In the genomic region with DNA sequence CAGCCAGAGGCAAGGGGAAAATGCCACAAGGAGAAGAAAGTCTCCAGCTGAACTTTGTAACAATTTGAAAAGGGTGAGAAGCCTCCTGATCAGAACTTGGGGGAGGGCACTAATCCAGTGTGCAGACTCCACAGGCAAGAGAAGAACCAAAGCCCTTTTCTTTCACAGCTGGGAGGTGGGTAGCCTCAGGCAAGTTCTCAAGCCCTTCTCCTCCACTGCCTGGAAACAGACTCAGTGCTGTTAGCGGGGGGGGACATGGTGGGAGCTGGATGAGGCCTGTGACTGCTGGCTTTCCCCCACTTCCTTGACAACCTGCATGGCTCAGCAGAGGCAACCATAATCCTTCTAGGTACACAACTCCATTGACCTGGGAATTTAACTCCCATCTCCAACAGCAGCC, we compare ENCODE assay signal across 28 cellular contexts.
"Had no signal": no experiment of that assay in that cellular context is flagged by ENCODE, and none has a peak within 500 bp of the region (broad histone marks: within the 10 kb centered on the region; RNA-seq: fewer than 3 reads in every experiment).

No MANE protein-coding gene starts in this region.

- ATAC-seq: activated naive CD4-positive, alpha-beta T cell treated with anti-CD3 and anti-CD28 coated beads, Interleukin-2, amount 50 U/mL, for 72 hours; activated naive CD8-positive, alpha-beta T cell treated with anti-CD3 and anti-CD28 coated beads, Interleukin-2, amount 50 U/mL, for 24 hours; activated T-cell treated with anti-CD3 and anti-CD28 coated beads, Interleukin-2, amount 50 U/mL, for 4 hours; activated T-cell treated with anti-CD3 and anti-CD28 coated beads, Interleukin-2, amount 50 U/mL, for 72 hours; activated T-helper 17 cell treated with anti-CD3 and anti-CD28 coated beads, Interleukin-2, amount 50 U/mL, for 72 hours; body of pancreas had no signal

- DNase-seq: activated effector memory CD4-positive, alpha-beta T cell treated with anti-CD3 and anti-CD28 coated beads, Interleukin-2, amount 50 U/mL, for 16 hours; activated effector memory CD4-positive, alpha-beta T cell treated with Interleukin-2 at 50 U/mL for 16 hours; activated gamma-delta T cell; activated gamma-delta T cell treated with Interleukin-2 at 50 U/mL for 16 hours; activated naive CD4-positive, alpha-beta T cell; activated naive CD4-positive, alpha-beta T cell treated with anti-CD3 and anti-CD28 coated beads for 36 hours; activated naive CD4-positive, alpha-beta T cell treated with anti-CD3 and anti-CD28 coated beads, Interleukin-2, amount 10 ng/mL, durations not matched to agents 7 days and 5 days; activated naive CD4-positive, alpha-beta T cell treated with anti-CD3 and anti-CD28 coated beads, Interleukin-2, amount 50 U/mL, for 16 hours; activated naive CD4-positive, alpha-beta T cell treated with Interleukin-2 at 50 U/mL for 16 hours; activated naive CD8-positive, alpha-beta T cell treated with anti-CD3 and anti-CD28 coated beads for 36 hours; activated naive CD8-positive, alpha-beta T cell treated with anti-CD3 and anti-CD28 coated beads, Interleukin-2, amount 10 ng/mL, durations not matched to agents 7 days and 5 days; activated naive CD8-positive, alpha-beta T cell treated with anti-CD3 and anti-CD28 coated beads, Interleukin-2, amount 50 U/mL, for 24 hours; activated T-cell treated with anti-CD3 and anti-CD28 coated beads, Interleukin-2, amount 50 U/mL, for 24 hours; activated T-cell treated with anti-CD3 and anti-CD28 coated beads, Interleukin-2, amount 50 U/mL, for 4 hours; activated T-cell treated with anti-CD3 and anti-CD28 coated beads, Interleukin-2, amount 50 U/mL, for 48 hours; activated T-cell treated with anti-CD3 and anti-CD28 coated beads, Interleukin-2, amount 50 U/mL, for 72 hours; adrenal gland; amniotic stem cell; amygdala; anterior cingulate cortex; aorta; body of pancreas; brain microvascular endothelial cell; caudate nucleus; central memory CD4-positive, alpha-beta T cell; cerebellar nuclear complex had no signal
